Comparison of ENCODE assay signal across 16 cellular contexts in the genomic region with DNA sequence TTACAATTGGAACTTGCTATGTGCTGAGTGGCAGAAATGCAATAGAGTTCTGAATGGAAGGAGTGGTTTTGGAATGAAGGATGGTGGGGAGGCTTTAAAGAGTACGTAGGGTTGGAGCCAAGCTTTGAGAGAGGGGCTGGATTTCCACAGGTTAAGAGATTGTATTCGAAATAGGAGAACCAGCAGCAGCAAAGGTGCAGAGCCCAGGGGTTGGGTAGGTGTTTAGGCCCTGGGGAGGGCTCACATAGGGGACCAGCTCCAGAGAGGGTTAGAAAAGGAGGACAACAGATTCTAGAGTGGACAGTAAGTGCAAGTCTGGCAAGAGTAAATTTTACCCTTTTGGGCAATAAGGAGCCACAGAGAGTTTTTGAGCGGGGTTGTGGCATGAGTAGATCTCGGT.
"Had no signal": no experiment of that assay in that cellular context is flagged by ENCODE, and none has a peak within 500 bp of the region (broad histone marks: within the 10 kb centered on the region; RNA-seq: fewer than 3 reads in every experiment).

No MANE protein-coding gene starts in this region.

- H3K4me3 ChIP-seq: adrenal gland, hepatocyte, left ventricle myocardium inferior had no signal

- H3K4me3 Mint-ChIP-seq: activated CD8-positive, alpha-beta T cell treated with anti-CD3 and anti-CD28 coated beads, Interleukin-2, amount 10 ng/mL, durations not matched to agents 7 days and 5 days; memory B cell had no signal

- H3K4me1 Mint-ChIP-seq: memory B cell had no signal

- ATAC-seq: activated CD8-positive, alpha-beta T cell treated with anti-CD3 and anti-CD28 coated beads, Interleukin-2, amount 10 ng/mL, durations not matched to agents 7 days and 5 days; stimulated activated naive CD8-positive, alpha-beta T cell treated with anti-CD3 and anti-CD28 coated beads, Interleukin-15, Interleukin-2, amounts not matched to agents 100 U/mL and 50 U/mL, for 24 hours had no signal

- H3K27me3 ChIP-seq: adrenal gland, hepatocyte had no signal

- DNase-seq: activated CD4-positive, alpha-beta T cell treated with anti-CD3 and anti-CD28 coated beads for 4 hours; activated CD8-positive, alpha-beta T cell treated with anti-CD3 and anti-CD28 coated beads, Interleukin-2, amount 10 ng/mL, durations not matched to agents 7 days and 5 days; activated naive CD4-positive, alpha-beta T cell treated with anti-CD3 and anti-CD28 coated beads, Interleukin-2, amount 50 U/mL, for 16 hours; central memory CD4-positive, alpha-beta T cell; cortex of kidney; effector CD8-positive, alpha-beta T cell; kidney; left ventricle myocardium inferior; stimulated activated CD4-positive, alpha-beta T cell treated with anti-CD3 and anti-CD28 coated beads, Interleukin-12 subunit alpha, Interleukin-12 subunit beta, amount 100 ng/mL, for 4 hours; stimulated activated naive CD8-positive, alpha-beta T cell treated with anti-CD3 and anti-CD28 coated beads, Interleukin-15, Interleukin-2, amounts not matched to agents 100 U/mL and 50 U/mL, for 24 hours; T-helper 1 cell had no signal

- H3K36me3 ChIP-seq: adrenal gland, left ventricle myocardium inferior had no signal

- H2AFZ ChIP-seq: hepatocyte had no signal

- H3K4me2 ChIP-seq: hepatocyte had no signal

- H3K27ac Mint-ChIP-seq: activated CD8-positive, alpha-beta T cell treated with anti-CD3 and anti-CD28 coated beads, Interleukin-2, amount 10 ng/mL, durations not matched to agents 7 days and 5 days; activated T-helper 2 cell treated with anti-CD3 and anti-CD28 coated beads, Interferon-gamma antibody, Interleukin-2, Interleukin-4, amounts not matched to agents 10 μg/mL and 5 μg/mL and 100 μg/mL, durations not matched to agents 14 hours and 24 hours and 36 hours; memory B cell had no signal

- H3K27ac ChIP-seq: adrenal gland, hepatocyte, VCaP had no signal

- H3K79me2 ChIP-seq: hepatocyte had no signal
